27 cellular contexts compared by ENCODE assay signal in the genomic region with DNA sequence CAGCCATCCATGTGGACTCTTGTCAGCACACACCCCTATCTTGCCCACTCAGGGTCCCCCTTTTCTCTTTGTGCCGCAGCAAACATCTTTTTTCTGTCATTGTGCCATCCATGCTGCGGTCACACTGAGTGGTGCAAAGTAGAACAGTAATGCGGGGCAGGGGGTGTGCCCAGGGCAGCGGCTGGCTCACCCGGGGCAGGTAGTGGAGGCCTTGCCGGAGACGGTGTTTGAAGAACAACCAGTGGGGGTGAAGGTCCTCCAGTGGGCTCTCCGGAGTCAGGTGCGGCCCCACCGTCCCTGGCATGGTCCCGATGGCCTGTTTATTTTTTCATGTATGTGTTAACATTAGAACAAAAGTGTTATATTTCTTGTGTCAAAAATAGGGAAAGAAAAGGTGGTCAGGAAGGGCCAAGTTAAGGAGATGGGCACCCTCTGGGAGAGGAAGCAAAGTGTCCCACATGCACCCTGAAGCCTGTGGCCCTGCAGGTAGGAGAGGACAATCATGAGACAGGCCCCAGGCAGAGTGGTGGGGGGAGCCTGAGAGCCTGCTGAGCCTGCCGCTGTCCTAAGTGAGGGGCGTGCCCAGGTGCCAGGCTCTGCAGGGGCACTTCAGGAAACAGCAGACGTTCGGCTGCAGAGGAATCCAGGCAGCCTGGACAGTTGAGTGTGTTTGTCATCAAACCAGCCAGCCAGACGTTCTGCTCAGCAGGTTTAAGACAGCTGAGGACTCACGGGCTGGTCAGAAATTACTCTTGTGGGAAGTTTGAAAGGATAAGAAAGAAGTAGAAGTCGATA. TPM values are rescaled to one million over a fixed set of nuclear protein-coding genes. Genes with fewer than 3 reads are reported as not detected.
DNase-seq lines count a peak whose midpoint lies in the region; ATAC-seq and TF ChIP-seq lines count a peak whose summit lies in the region.
"Had no signal": no experiment of that assay in that cellular context is flagged by ENCODE, and none has a peak within 500 bp of the region (broad histone marks: within the 10 kb centered on the region; RNA-seq: fewer than 3 reads in every experiment).

No MANE protein-coding gene starts in this region.

- H3K9me3 ChIP-seq in left lung: no peaks in the 10 kb centered on the region
- H3K9me3 ChIP-seq in endodermal cell (ENCODE audit: control insufficient read depth, low read length): no peaks in the 10 kb centered on the region
- H3K9me3 ChIP-seq: heart left ventricle, right atrium auricular region had no signal

- ATAC-seq in activated naive CD4-positive, alpha-beta T cell treated with anti-CD3 and anti-CD28 coated beads, Interleukin-2, amount 50 U/mL, for 72 hours: no peak
- ATAC-seq in left lung (peak; percentile 89), GM21526 (IDR thresholded peaks at IDR 0.05; ENCODE audit: low FRiP score, unreplicated experiment) (no peak)
- ATAC-seq in stimulated activated naive B cell treated with anti-CD40 and anti-IgM and Interleukin-4, amounts not matched to agents 10 μg/mL and 1 μg/mL and 100 μg/mL, for 72 hours (replicated peaks): no peak
- ATAC-seq: heart left ventricle had no signal

- H3K36me3 Mint-ChIP-seq in activated naive CD4-positive, alpha-beta T cell treated with anti-CD3 and anti-CD28 coated beads, Interleukin-2, amount 10 ng/mL, durations not matched to agents 7 days and 5 days: peaks cover 59% of the 10 kb centered on the region
- H3K36me3 Mint-ChIP-seq in activated naive CD4-positive, alpha-beta T cell treated with anti-CD3 and anti-CD28 coated beads, Interleukin-2, amount 50 U/mL, for 72 hours: peaks cover 9 to 12% of the 10 kb centered on the region in 2 donors
- H3K36me3 Mint-ChIP-seq in stimulated activated naive B cell treated with anti-CD40 and anti-IgM and Interleukin-4, amounts not matched to agents 10 μg/mL and 1 μg/mL and 100 μg/mL, for 72 hours: peaks cover 57 to 64% of the 10 kb centered on the region in 2 donors
- peaks cover 72% of the 10 kb centered on the region for H3K36me3 Mint-ChIP-seq in endodermal cell (ENCODE audit: low read depth)

- intact Hi-C loops in left lung (cut with DNase I): no loop called here

- H3K36me3 ChIP-seq in left lung (peaks cover 0 to 100% of the 10 kb centered on the region in 2 donors), endodermal cell (ENCODE audit: control insufficient read depth, insufficient read depth, low read length) (peaks cover 67% of the 10 kb centered on the region)

- CTCF ChIA-PET in activated naive CD4-positive, alpha-beta T cell treated with anti-CD3 and anti-CD28 coated beads, Interleukin-2, amount 10 ng/mL, durations not matched to agents 7 days and 5 days (lab: Charles Lee): no interaction called here

- H3K27ac Mint-ChIP-seq in activated naive CD4-positive, alpha-beta T cell treated with anti-CD3 and anti-CD28 coated beads, Interleukin-2, amount 10 ng/mL, durations not matched to agents 7 days and 5 days: peak overlapping the region; percentile 39
- H3K27ac Mint-ChIP-seq in activated naive CD4-positive, alpha-beta T cell treated with anti-CD3 and anti-CD28 coated beads, Interleukin-2, amount 50 U/mL, for 72 hours: peak overlapping the region in 1 of 2 donors; percentile 45
- H3K27ac Mint-ChIP-seq in stimulated activated naive B cell treated with anti-CD40 and anti-IgM and Interleukin-4, amounts not matched to agents 10 μg/mL and 1 μg/mL and 100 μg/mL, for 72 hours: peak overlapping the region; percentile 33
- no peak overlapping the region for H3K27ac Mint-ChIP-seq in endodermal cell
- H3K27ac Mint-ChIP-seq: activated CD4-positive, alpha-beta memory T cell treated with anti-CD3 and anti-CD28 coated beads, Interleukin-2, amount 10 ng/mL, durations not matched to agents 7 days and 5 days; B cell; type B pancreatic cell had no signal

- TF ChIP-seq CTCF in left lung (IDR thresholded peaks at IDR 0.05): no peak
- no peak for TF ChIP-seq CTCF in endodermal cell (conservative IDR thresholded peaks at IDR 0.05)

- no peaks in the 10 kb centered on the region for H3K9me3 Mint-ChIP-seq in activated naive CD4-positive, alpha-beta T cell treated with anti-CD3 and anti-CD28 coated beads, Interleukin-2, amount 10 ng/mL, durations not matched to agents 7 days and 5 days
- H3K9me3 Mint-ChIP-seq in activated naive CD4-positive, alpha-beta T cell treated with anti-CD3 and anti-CD28 coated beads, Interleukin-2, amount 50 U/mL, for 72 hours: no peaks in the 10 kb centered on the region
- H3K9me3 Mint-ChIP-seq in stimulated activated naive B cell treated with anti-CD40 and anti-IgM and Interleukin-4, amounts not matched to agents 10 μg/mL and 1 μg/mL and 100 μg/mL, for 72 hours: no peaks in the 10 kb centered on the region
- no peaks in the 10 kb centered on the region for H3K9me3 Mint-ChIP-seq in endodermal cell
- H3K9me3 Mint-ChIP-seq: activated CD4-positive, alpha-beta memory T cell treated with anti-CD3 and anti-CD28 coated beads, Interleukin-2, amount 10 ng/mL, durations not matched to agents 7 days and 5 days; type B pancreatic cell had no signal

- H3K27me3 ChIP-seq in left lung (no peaks in the 10 kb centered on the region), endodermal cell (ENCODE audit: control insufficient read depth, insufficient read depth, low read length, poor library complexity, severe bottlenecking) (no peaks in the 10 kb centered on the region)
- H3K27me3 ChIP-seq: heart left ventricle, right atrium auricular region had no signal

- no peaks in the 10 kb centered on the region for H3K27me3 Mint-ChIP-seq in activated naive CD4-positive, alpha-beta T cell treated with anti-CD3 and anti-CD28 coated beads, Interleukin-2, amount 10 ng/mL, durations not matched to agents 7 days and 5 days
- H3K27me3 Mint-ChIP-seq in stimulated activated naive B cell treated with anti-CD40 and anti-IgM and Interleukin-4, amounts not matched to agents 10 μg/mL and 1 μg/mL and 100 μg/mL, for 72 hours: no peaks in the 10 kb centered on the region
- H3K27me3 Mint-ChIP-seq in endodermal cell (ENCODE audit: insufficient read depth): no peaks in the 10 kb centered on the region
- H3K27me3 Mint-ChIP-seq: activated CD4-positive, alpha-beta memory T cell treated with anti-CD3 and anti-CD28 coated beads, Interleukin-2, amount 10 ng/mL, durations not matched to agents 7 days and 5 days; B cell; type B pancreatic cell had no signal

- H3K4me3 Mint-ChIP-seq in activated naive CD4-positive, alpha-beta T cell treated with anti-CD3 and anti-CD28 coated beads, Interleukin-2, amount 10 ng/mL, durations not matched to agents 7 days and 5 days: no peak overlapping the region
- no peak overlapping the region for H3K4me3 Mint-ChIP-seq in stimulated activated naive B cell treated with anti-CD40 and anti-IgM and Interleukin-4, amounts not matched to agents 10 μg/mL and 1 μg/mL and 100 μg/mL, for 72 hours
- H3K4me3 Mint-ChIP-seq in endodermal cell: no peak overlapping the region
- H3K4me3 Mint-ChIP-seq: activated CD4-positive, alpha-beta memory T cell treated with anti-CD3 and anti-CD28 coated beads, Interleukin-2, amount 10 ng/mL, durations not matched to agents 7 days and 5 days; B cell; type B pancreatic cell had no signal

- H3K9ac ChIP-seq in endodermal cell (ENCODE audit: extremely low read depth, low read length, poor library complexity, severe bottlenecking): no peak overlapping the region

- WGBS in endodermal cell (ENCODE audit: insufficient coverage in 1 of 2, insufficient read length in 1 of 2), 2 experiments: 93 to 97% methylated on average over 13 to 18 of the region's 18 CpGs

- no peak overlapping the region for H3K27ac ChIP-seq in left lung
- H3K27ac ChIP-seq in endodermal cell (ENCODE audit: low read depth, low read length): no peak overlapping the region
- H3K27ac ChIP-seq: heart left ventricle, right atrium auricular region had no signal

- H3K4me1 Mint-ChIP-seq in activated naive CD4-positive, alpha-beta T cell treated with anti-CD3 and anti-CD28 coated beads, Interleukin-2, amount 10 ng/mL, durations not matched to agents 7 days and 5 days: no peaks in the 10 kb centered on the region
- H3K4me1 Mint-ChIP-seq in stimulated activated naive B cell treated with anti-CD40 and anti-IgM and Interleukin-4, amounts not matched to agents 10 μg/mL and 1 μg/mL and 100 μg/mL, for 72 hours: no peaks in the 10 kb centered on the region
- peaks cover 2% of the 10 kb centered on the region for H3K4me1 Mint-ChIP-seq in endodermal cell
- H3K4me1 Mint-ChIP-seq: activated CD4-positive, alpha-beta memory T cell treated with anti-CD3 and anti-CD28 coated beads, Interleukin-2, amount 10 ng/mL, durations not matched to agents 7 days and 5 days; B cell had no signal

- H3K4me1 ChIP-seq in left lung (no peaks in the 10 kb centered on the region), endodermal cell (ENCODE audit: control insufficient read depth, insufficient read depth, low read length) (no peaks in the 10 kb centered on the region)
- H3K4me1 ChIP-seq: heart left ventricle, right atrium auricular region had no signal

- no peak for DNase-seq in activated naive CD4-positive, alpha-beta T cell treated with anti-CD3 and anti-CD28 coated beads, Interleukin-2, amount 10 ng/mL, durations not matched to agents 7 days and 5 days
- no peak for DNase-seq in activated naive CD4-positive, alpha-beta T cell treated with anti-CD3 and anti-CD28 coated beads, Interleukin-2, amount 50 U/mL, for 72 hours (ENCODE audit: low spot score in 2 of 2)
- DNase-seq in OCI-M1 (lab: John Stamatoyannopoulos, UW): peak; percentile 58
- peak; percentile 63 to 69 for DNase-seq in left lung
- DNase-seq in stimulated activated naive B cell treated with anti-CD40 and anti-IgM and Interleukin-4, amounts not matched to agents 10 μg/mL and 1 μg/mL and 100 μg/mL, for 72 hours: no peak
- DNase-seq in islet precursor cell: no peak
- no peak for DNase-seq in endodermal cell
- DNase-seq: activated CD4-positive, alpha-beta memory T cell treated with anti-CD3 and anti-CD28 coated beads, Interleukin-2, amount 10 ng/mL, durations not matched to agents 7 days and 5 days; amygdala; effector CD8-positive, alpha-beta T cell; foreskin fibroblast; GOT3; heart left ventricle; mesenchymal stem cell; NCI-H1105; NCI-H2029; NCI-H345; NCI-H82; RPMI8226; stimulated activated CD4-positive, alpha-beta T cell treated with anti-CD3 and anti-CD28 coated beads, Interleukin-2, amount 100 ng/mL, for 24 hours; T-helper 1 cell had no signal

- H3K4me3 ChIP-seq in left lung (no peak overlapping the region), endodermal cell (ENCODE audit: low read length) (no peak overlapping the region)
- H3K4me3 ChIP-seq: heart left ventricle, right atrium auricular region, smooth muscle cell had no signal

RNA-seq across cellular contexts. Expression of a gene that starts 12.3 kb away (rescaled TPM):
- 1 to 10 TPM; 3.8 to 5.5 TPM for total RNA-seq in activated naive CD4-positive, alpha-beta T cell treated with anti-CD3 and anti-CD28 coated beads, Interleukin-2, amount 50 U/mL, for 72 hours
- total RNA-seq in left lung (1 to 10 TPM; 1.3 to 1.4 TPM), endodermal cell (1 to 10 TPM; 2.9 to 5.0 TPM)
- 3.5 TPM for polyA plus RNA-seq in endodermal cell (2013, experiment 1 of 2)
- polyA plus RNA-seq in endodermal cell (2013, experiment 2 of 2): 2.5 TPM

RNA-seq across cellular contexts. Expression of a gene that starts 13.0 kb away (rescaled TPM):
- total RNA-seq in activated naive CD4-positive, alpha-beta T cell treated with anti-CD3 and anti-CD28 coated beads, Interleukin-2, amount 50 U/mL, for 72 hours: 100 to 1,000 TPM; 358 to 407 TPM
- 100 to 1,000 TPM; 246 to 303 TPM for total RNA-seq in left lung
- 100 to 1,000 TPM; 408 to 446 TPM for total RNA-seq in endodermal cell
- 206 TPM for polyA plus RNA-seq in endodermal cell (2013, experiment 1 of 2)
- polyA plus RNA-seq in endodermal cell (2013, experiment 2 of 2): 187 TPM

RNA-seq across cellular contexts. Expression of a gene that starts 25.7 kb away (rescaled TPM):
- total RNA-seq in activated naive CD4-positive, alpha-beta T cell treated with anti-CD3 and anti-CD28 coated beads, Interleukin-2, amount 50 U/mL, for 72 hours: 10 to 100 TPM in 1 of 2 donors, 1 to 10 TPM in 1; 5.7 to 11.3 TPM
- total RNA-seq in left lung (1 to 10 TPM; 2.7 to 3.5 TPM), endodermal cell (10 to 100 TPM in 1 of 2 donors, 1 to 10 TPM in 1; 7.3 to 12.6 TPM)
- 9.3 TPM for polyA plus RNA-seq in endodermal cell (2013, experiment 1 of 2)
- 7.2 TPM for polyA plus RNA-seq in endodermal cell (2013, experiment 2 of 2)

RNA-seq across cellular contexts. Expression of a gene that starts 35.1 kb away (rescaled TPM):
- under 1 TPM; 0.25 to 0.31 TPM for total RNA-seq in activated naive CD4-positive, alpha-beta T cell treated with anti-CD3 and anti-CD28 coated beads, Interleukin-2, amount 50 U/mL, for 72 hours
- total RNA-seq in left lung: 10 to 100 TPM in 1 of 2 donors, under 1 TPM in 1; 0.31 to 17.8 TPM
- total RNA-seq in endodermal cell: 1 to 10 TPM; 3.6 to 9.9 TPM
- polyA plus RNA-seq in endodermal cell (2013, experiment 1 of 2): 6.4 TPM
- 6.4 TPM for polyA plus RNA-seq in endodermal cell (2013, experiment 2 of 2)
- total RNA-seq: SK-MEL-5 had no signal

Comparison
In these comparisons a context has a peak if more than half of its experiments do, and no peak if none do; other contexts are left out.
1. DNase-seq: peak in OCI-M1 (single experiment) and left lung (2 of 2); none in activated naive CD4-positive, alpha-beta T cell treated with anti-CD3 and anti-CD28 coated beads, Interleukin-2, amount 10 ng/mL, durations not matched to agents 7 days and 5 days (single experiment), activated naive CD4-positive, alpha-beta T cell treated with anti-CD3 and anti-CD28 coated beads, Interleukin-2, amount 50 U/mL, for 72 hours (0 of 2), stimulated activated naive B cell treated with anti-CD40 and anti-IgM and Interleukin-4, amounts not matched to agents 10 μg/mL and 1 μg/mL and 100 μg/mL, for 72 hours (single experiment), islet precursor cell (single experiment) and endodermal cell (single experiment).